Comparison of ENCODE assay signal across 15 cellular contexts in genomic region chr1:198890531-198890930, GRCh38.
DNase-seq lines count a peak whose midpoint lies in the region; ATAC-seq and TF ChIP-seq lines count a peak whose summit lies in the region.
"Had no signal": no experiment of that assay in that cellular context is flagged by ENCODE, and none has a peak within 500 bp of the region (broad histone marks: within the 10 kb centered on the region; RNA-seq: fewer than 3 reads in every experiment).

No MANE protein-coding gene starts in this region.

- H3K4me2 ChIP-seq in osteoblast (ENCODE audit: insufficient read depth, low read length) = peak overlapping the region; percentile 34

- H3K36me3 ChIP-seq in osteoblast (ENCODE audit: insufficient read depth, low read length) = no peaks in the 10 kb centered on the region
- no peaks in the 10 kb centered on the region for H3K36me3 ChIP-seq in effector memory CD4-positive, alpha-beta T cell (ENCODE audit: control insufficient read depth, insufficient read depth, low read length)
- H3K36me3 ChIP-seq: tibial artery had no signal

- H3K4me3 ChIP-seq in astrocyte of the spinal cord (ENCODE audit: low read depth, low read length) (no peak overlapping the region), osteoblast (ENCODE audit: insufficient read depth, low read length) (no peak overlapping the region)
- H3K4me3 ChIP-seq in effector memory CD4-positive, alpha-beta T cell (ENCODE audit: insufficient read depth, low read depth, low read length, poor library complexity, severe bottlenecking) = no peak overlapping the region
- H3K4me3 ChIP-seq: mucosa of descending colon, tibial artery had no signal

- H3K9me3 ChIP-seq in osteoblast (ENCODE audit: low read depth, low read length) = no peaks in the 10 kb centered on the region
- H3K9me3 ChIP-seq in effector memory CD4-positive, alpha-beta T cell (ENCODE audit: control insufficient read depth, low read length) = no peaks in the 10 kb centered on the region
- H3K9me3 ChIP-seq: mucosa of descending colon, tibial artery had no signal

- H4K20me1 ChIP-seq in osteoblast (ENCODE audit: insufficient read depth, low read length) = peaks cover 5% of the 10 kb centered on the region

- in situ Hi-C loops in astrocyte of the spinal cord (cut with HindIII; ENCODE audit: low sequenced_read_pairs) = no loop called here

- H3K4me1 ChIP-seq in osteoblast (ENCODE audit: insufficient read depth, low read length) = peaks cover 40% of the 10 kb centered on the region
- H3K4me1 ChIP-seq in effector memory CD4-positive, alpha-beta T cell (ENCODE audit: control insufficient read depth, insufficient read depth, low read length, poor library complexity, severe bottlenecking) = no peaks in the 10 kb centered on the region
- H3K4me1 ChIP-seq: tibial artery had no signal

- DNase-seq in NCI-H446 treated with DMSO at 0.1 percent for 48 hours (lab: John Stamatoyannopoulos, UW) (peak; percentile 19), NCI-H446 (lab: John Stamatoyannopoulos, UW) (no peak), NCI-H146 (lab: John Stamatoyannopoulos, UW) (peak; percentile 40), astrocyte of the spinal cord (ENCODE audit: low read depth, low spot score) (peak; percentile 42), osteoblast (ENCODE audit: insufficient read length, low spot score, missing footprints) (no peak)
- no peak for DNase-seq in activated CD4-positive, CD25-positive, alpha-beta regulatory T cell treated with anti-CD3 and anti-CD28 coated beads, Interleukin-2, amount 50 U/mL, for 72 hours
- DNase-seq in effector memory CD4-positive, alpha-beta T cell = no peak
- DNase-seq: ACHN, foreskin keratinocyte, islet precursor cell, mucosa of descending colon, NCI-H2029 treated with DMSO at 0.1 percent for 48 hours, T-helper 1 cell, tibial artery had no signal

- no peak overlapping the region for H2AFZ ChIP-seq in osteoblast (ENCODE audit: low read length)

- H3K79me2 ChIP-seq in osteoblast (ENCODE audit: insufficient read depth, low read length) = peaks cover 25% of the 10 kb centered on the region

- TF ChIP-seq CTCF in astrocyte of the spinal cord (IDR thresholded peaks at IDR 0.05; ENCODE audit: low read depth, low read length) (no peak), osteoblast (IDR thresholded peaks at IDR 0.05; ENCODE audit: extremely low read depth, low read depth, low read length) (no peak)

- H3K27ac ChIP-seq in osteoblast (ENCODE audit: low read depth, low read length) = peak overlapping the region; percentile 45
- no peak overlapping the region for H3K27ac ChIP-seq in effector memory CD4-positive, alpha-beta T cell (ENCODE audit: insufficient read depth, low read length, poor library complexity, severe bottlenecking)
- H3K27ac ChIP-seq: foreskin keratinocyte, tibial artery had no signal

- no peak for ATAC-seq in GM18519 (IDR thresholded peaks at IDR 0.05; ENCODE audit: low FRiP score, unreplicated experiment)
- ATAC-seq: foreskin keratinocyte, mucosa of descending colon had no signal

- H3K27me3 ChIP-seq in osteoblast (ENCODE audit: insufficient read depth, low read length) = no peaks in the 10 kb centered on the region
- H3K27me3 ChIP-seq in effector memory CD4-positive, alpha-beta T cell (replicated peaks; ENCODE audit: control insufficient read depth, insufficient read depth, low read length, poor library complexity, severe bottlenecking) = no peaks in the 10 kb centered on the region
- H3K27me3 ChIP-seq: foreskin keratinocyte, tibial artery had no signal

Comparison
In these comparisons a context has a peak if more than half of its experiments do, and no peak if none do; other contexts are left out.
1. DNase-seq: peak in NCI-H446 treated with DMSO at 0.1 percent for 48 hours (single experiment), NCI-H146 (single experiment) and astrocyte of the spinal cord (single experiment); none in NCI-H446 (0 of 2), osteoblast (single experiment), activated CD4-positive, CD25-positive, alpha-beta regulatory T cell treated with anti-CD3 and anti-CD28 coated beads, Interleukin-2, amount 50 U/mL, for 72 hours (single experiment) and effector memory CD4-positive, alpha-beta T cell (0 of 3).